Comparison of ENCODE assay signal across 29 cellular contexts in genomic region chr10:126979311-126979710, GRCh38.
"Had no signal": no experiment of that assay in that cellular context is flagged by ENCODE, and none has a peak within 500 bp of the region (broad histone marks: within the 10 kb centered on the region; RNA-seq: fewer than 3 reads in every experiment).

No MANE protein-coding gene starts in this region.

- H3K4me3 Mint-ChIP-seq: activated CD4-positive, alpha-beta memory T cell treated with anti-CD3 and anti-CD28 coated beads, Interleukin-2, amount 10 ng/mL, durations not matched to agents 7 days and 5 days; activated CD8-positive, alpha-beta memory T cell treated with anti-CD3 and anti-CD28 coated beads, Interleukin-2, amount 10 ng/mL, durations not matched to agents 7 days and 5 days; activated naive CD4-positive, alpha-beta T cell treated with anti-CD3 and anti-CD28 coated beads, Interleukin-2, amount 10 ng/mL, durations not matched to agents 7 days and 5 days; activated naive CD8-positive, alpha-beta T cell; activated naive CD8-positive, alpha-beta T cell treated with anti-CD3 and anti-CD28 coated beads, Interleukin-2, amount 50 U/mL, for 24 hours; brain had no signal

- H3K36me3 Mint-ChIP-seq: activated CD8-positive, alpha-beta memory T cell treated with anti-CD3 and anti-CD28 coated beads, Interleukin-2, amount 10 ng/mL, durations not matched to agents 7 days and 5 days; activated naive CD4-positive, alpha-beta T cell treated with anti-CD3 and anti-CD28 coated beads, Interleukin-2, amount 10 ng/mL, durations not matched to agents 7 days and 5 days; activated naive CD8-positive, alpha-beta T cell had no signal

- DNase-seq: activated CD4-positive, alpha-beta memory T cell treated with anti-CD3 and anti-CD28 coated beads, Interleukin-2, amount 10 ng/mL, durations not matched to agents 7 days and 5 days; activated CD4-positive, alpha-beta T cell treated with anti-CD3 and anti-CD28 coated beads for 1 hour; activated CD4-positive, alpha-beta T cell treated with anti-CD3 and anti-CD28 coated beads for 48 hours; activated CD4-positive, CD25-positive, alpha-beta regulatory T cell; activated CD8-positive, alpha-beta memory T cell treated with anti-CD3 and anti-CD28 coated beads for 24 hours; activated CD8-positive, alpha-beta memory T cell treated with anti-CD3 and anti-CD28 coated beads, Interleukin-2, amount 10 ng/mL, durations not matched to agents 7 days and 5 days; activated CD8-positive, alpha-beta memory T cell treated with anti-CD3 and anti-CD28 coated beads, Interleukin-2, amount 50 U/mL, for 48 hours; activated effector memory CD4-positive, alpha-beta T cell treated with Interleukin-2 at 50 U/mL for 16 hours; activated naive CD4-positive, alpha-beta T cell treated with anti-CD3 and anti-CD28 coated beads, Interleukin-2, amount 10 ng/mL, durations not matched to agents 7 days and 5 days; activated naive CD8-positive, alpha-beta T cell treated with anti-CD3 and anti-CD28 coated beads, Interleukin-2, amount 50 U/mL, for 24 hours; activated T-cell treated with anti-CD3 and anti-CD28 coated beads, Interleukin-2, amount 50 U/mL, for 48 hours; anterior cingulate cortex; central memory CD4-positive, alpha-beta T cell; Kasumi-1; MM.1S; MV-4-11; NCI-H1092; NCI-H1436 treated with DMSO at 0.1 percent for 48 hours; NCI-H1694 treated with DMSO at 0.1 percent for 48 hours; NCI-H2029; NCI-H345; NCI-H524 treated with DMSO at 0.1 percent for 48 hours; SHP77; SJCRH30; T1000; WERI-Rb-1 had no signal

- H3K4me1 ChIP-seq: SJCRH30 had no signal

- ATAC-seq: activated CD8-positive, alpha-beta memory T cell treated with anti-CD3 and anti-CD28 coated beads, Interleukin-2, amount 10 ng/mL, durations not matched to agents 7 days and 5 days; activated naive CD8-positive, alpha-beta T cell treated with anti-CD3 and anti-CD28 coated beads, Interleukin-2, amount 50 U/mL, for 24 hours had no signal

- H3K9me3 ChIP-seq: SJCRH30 had no signal

- H3K9me3 Mint-ChIP-seq: activated naive CD4-positive, alpha-beta T cell treated with anti-CD3 and anti-CD28 coated beads, Interleukin-2, amount 10 ng/mL, durations not matched to agents 7 days and 5 days; activated naive CD8-positive, alpha-beta T cell treated with anti-CD3 and anti-CD28 coated beads, Interleukin-2, amount 50 U/mL, for 24 hours; brain had no signal

- H3K4me3 ChIP-seq: SJCRH30, SK-N-MC had no signal

- H3K27ac ChIP-seq: SJCRH30, SK-N-MC, WERI-Rb-1 had no signal

- H3K27me3 ChIP-seq: SJCRH30 had no signal

- H3K4me1 Mint-ChIP-seq: activated CD4-positive, alpha-beta memory T cell treated with anti-CD3 and anti-CD28 coated beads, Interleukin-2, amount 10 ng/mL, durations not matched to agents 7 days and 5 days; activated CD8-positive, alpha-beta memory T cell treated with anti-CD3 and anti-CD28 coated beads, Interleukin-2, amount 10 ng/mL, durations not matched to agents 7 days and 5 days; activated naive CD4-positive, alpha-beta T cell treated with anti-CD3 and anti-CD28 coated beads, Interleukin-2, amount 10 ng/mL, durations not matched to agents 7 days and 5 days; activated naive CD8-positive, alpha-beta T cell treated with anti-CD3 and anti-CD28 coated beads, Interleukin-2, amount 50 U/mL, for 24 hours; brain had no signal

- H3K27me3 Mint-ChIP-seq: activated CD4-positive, alpha-beta memory T cell treated with anti-CD3 and anti-CD28 coated beads, Interleukin-2, amount 10 ng/mL, durations not matched to agents 7 days and 5 days; activated CD8-positive, alpha-beta memory T cell treated with anti-CD3 and anti-CD28 coated beads, Interleukin-2, amount 10 ng/mL, durations not matched to agents 7 days and 5 days; activated naive CD4-positive, alpha-beta T cell treated with anti-CD3 and anti-CD28 coated beads, Interleukin-2, amount 10 ng/mL, durations not matched to agents 7 days and 5 days; activated naive CD8-positive, alpha-beta T cell; brain had no signal

- H3K27ac Mint-ChIP-seq: activated CD4-positive, alpha-beta memory T cell treated with anti-CD3 and anti-CD28 coated beads, Interleukin-2, amount 10 ng/mL, durations not matched to agents 7 days and 5 days; activated CD8-positive, alpha-beta memory T cell treated with anti-CD3 and anti-CD28 coated beads, Interleukin-2, amount 10 ng/mL, durations not matched to agents 7 days and 5 days; activated naive CD4-positive, alpha-beta T cell treated with anti-CD3 and anti-CD28 coated beads, Interleukin-2, amount 10 ng/mL, durations not matched to agents 7 days and 5 days; activated naive CD8-positive, alpha-beta T cell; activated naive CD8-positive, alpha-beta T cell treated with anti-CD3 and anti-CD28 coated beads, Interleukin-2, amount 50 U/mL, for 24 hours; brain had no signal
